8 cellular contexts compared by ENCODE assay signal in the genomic region with DNA sequence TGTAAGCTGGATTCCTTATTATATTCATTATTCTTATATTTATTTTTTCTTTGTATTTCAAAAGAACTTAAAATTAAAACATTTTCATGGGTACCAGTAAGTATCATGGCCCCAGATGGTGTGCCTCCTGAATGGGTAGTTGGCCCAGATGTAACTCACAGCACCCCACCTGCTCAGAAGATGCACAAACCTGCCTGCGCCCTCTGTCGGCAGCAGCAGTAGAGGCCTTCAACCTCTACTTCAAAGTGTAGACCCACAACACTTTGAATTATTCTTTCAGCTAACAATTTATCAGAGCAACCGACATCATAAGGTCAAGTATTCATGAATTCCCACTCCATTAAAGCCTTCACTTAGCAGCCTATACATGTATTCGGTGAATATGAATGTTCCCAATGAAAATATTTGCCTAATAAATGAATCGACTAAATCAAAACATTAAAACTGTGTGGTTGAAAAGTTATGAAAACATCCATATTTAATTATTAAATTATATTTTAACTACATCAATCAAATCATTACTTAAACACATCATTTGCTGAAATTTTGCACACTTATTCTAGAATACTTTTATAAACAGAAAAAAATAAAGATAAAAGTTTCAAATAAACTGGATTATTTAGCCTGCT. TPM values are rescaled to one million over a fixed set of nuclear protein-coding genes. Genes with fewer than 3 reads are reported as not detected.
A peak's percentile ranks its signal among the peaks of the same experiment; 100 is the strongest.
DNase-seq lines count a peak whose midpoint lies in the region; ATAC-seq and TF ChIP-seq lines count a peak whose summit lies in the region.

No MANE protein-coding gene starts in this region.

- H3K36me3 ChIP-seq in left lung = no peaks in the 10 kb centered on the region

- no peaks in the 10 kb centered on the region for H3K27me3 ChIP-seq in left lung

- no peaks in the 10 kb centered on the region for H3K9me3 ChIP-seq in left lung

- peak; percentile 98 for TF ChIP-seq CTCF in cardiac fibroblast (IDR thresholded peaks at IDR 0.05; ENCODE audit: low read depth, low read length)
- peak; percentile 77 to 80 for TF ChIP-seq CTCF in left lung (IDR thresholded peaks at IDR 0.05)

- intact Hi-C loops in left lung (cut with DNase I) = loop anchor here (5.0 to 10.0 kb wide), 2 partner anchors 62 to 69 kb away; a partner anchor contains a TSS

- H3K27ac ChIP-seq in left lung = no peak overlapping the region

- no peaks in the 10 kb centered on the region for H3K4me1 ChIP-seq in left lung

- H3K4me3 ChIP-seq in cardiac fibroblast (replicated peaks in 1 of 2; ENCODE audit: low read depth in 2 of 2, low read length in 2 of 2) (no peak overlapping the region), left lung (no peak overlapping the region)

- ATAC-seq in HG02840 (IDR thresholded peaks at IDR 0.05; ENCODE audit: low FRiP score, unreplicated experiment) (peak; percentile 62), left lung (peak; percentile 89), GM21447 (IDR thresholded peaks at IDR 0.05; ENCODE audit: unreplicated experiment) (no peak)

- DNase-seq in ELF-1 (ENCODE audit: low read depth, low spot score) (peak; percentile 79), NCI-H2171 (lab: John Stamatoyannopoulos, UW) (peak; percentile 77), cardiac fibroblast (ENCODE audit: low read depth in 2 of 2) (peak; percentile 75 to 81), left lung (peak; percentile 68 to 89)
- peak in 3 of 4 experiments; percentile 43 to 58 (median 48) for DNase-seq in activated CD4-positive, CD25-positive, alpha-beta regulatory T cell (lab: John Stamatoyannopoulos, UW)
- DNase-seq in stimulated activated CD8-positive, alpha-beta memory T cell treated with anti-CD3 and anti-CD28 coated beads, Interleukin-12 subunit alpha, Interleukin-12 subunit beta, amount 100 ng/mL, for 4 hours (ENCODE audit: low read depth) = peak; percentile 38

RNA-seq across cellular contexts. Expression of a gene that starts 25.4 kb away (rescaled TPM):
- total RNA-seq in left lung = 1 to 10 TPM; 7.0 to 9.5 TPM

RNA-seq across cellular contexts. Expression of a gene that starts 52.4 kb away (rescaled TPM):
- not detected for total RNA-seq in left lung
